17 cellular contexts compared by ENCODE assay signal in the genomic region with DNA sequence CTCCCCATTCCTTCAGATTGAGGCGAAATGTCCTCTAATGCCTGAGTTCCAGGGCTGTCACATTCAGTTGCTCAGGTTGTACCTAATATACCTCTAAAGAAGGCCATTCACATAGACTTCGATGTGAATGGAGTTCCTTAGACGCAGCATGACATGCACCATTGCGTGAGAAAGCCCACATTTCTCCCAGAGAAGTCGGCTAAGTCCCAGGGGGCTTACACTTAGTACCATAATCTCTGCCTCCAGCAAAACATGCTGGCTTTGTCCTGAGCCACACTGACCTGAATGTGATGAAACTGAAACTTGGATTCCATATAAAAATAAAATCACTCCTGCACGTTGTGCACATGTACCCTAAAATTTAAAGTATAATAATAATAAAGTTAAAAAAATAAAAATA.
"Had no signal": no experiment of that assay in that cellular context is flagged by ENCODE, and none has a peak within 500 bp of the region (broad histone marks: within the 10 kb centered on the region; RNA-seq: fewer than 3 reads in every experiment).

No MANE protein-coding gene starts in this region.

- H3K27ac Mint-ChIP-seq: activated CD4-positive, alpha-beta T cell treated with anti-CD3 and anti-CD28 coated beads for 36 hours; activated naive CD4-positive, alpha-beta T cell treated with anti-CD3 and anti-CD28 coated beads, Interleukin-2, amount 50 U/mL, for 24 hours; natural killer cell treated with Interleukin-12 subunit alpha and Interleukin-12 subunit beta and Interleukin-15 and Interleukin-18, amount 100 ng/mL, for 72 hours had no signal

- H3K4me1 ChIP-seq: ascending aorta, esophagus muscularis mucosa, sigmoid colon, suprapubic skin, vagina had no signal

- H3K27me3 ChIP-seq: ascending aorta, esophagus muscularis mucosa, sigmoid colon, transverse colon, vagina had no signal

- H3K27ac ChIP-seq: ascending aorta, esophagus muscularis mucosa, sigmoid colon, suprapubic skin, transverse colon, vagina had no signal

- H3K4me3 ChIP-seq: ascending aorta, esophagus muscularis mucosa, sigmoid colon, suprapubic skin, transverse colon, vagina had no signal

- H3K27me3 Mint-ChIP-seq: activated CD4-positive, alpha-beta T cell treated with anti-CD3 and anti-CD28 coated beads for 36 hours; activated naive CD4-positive, alpha-beta T cell treated with anti-CD3 and anti-CD28 coated beads, Interleukin-2, amount 50 U/mL, for 24 hours had no signal

- H3K4me3 Mint-ChIP-seq: activated CD4-positive, alpha-beta T cell treated with anti-CD3 and anti-CD28 coated beads for 36 hours; activated naive CD4-positive, alpha-beta T cell treated with anti-CD3 and anti-CD28 coated beads, Interleukin-2, amount 50 U/mL, for 24 hours; natural killer cell treated with Interleukin-12 subunit alpha and Interleukin-12 subunit beta and Interleukin-15 and Interleukin-18, amount 100 ng/mL, for 72 hours had no signal

- ATAC-seq: activated CD4-positive, alpha-beta T cell treated with anti-CD3 and anti-CD28 coated beads for 36 hours; natural killer cell treated with Interleukin-12 subunit alpha and Interleukin-12 subunit beta and Interleukin-15 and Interleukin-18, amount 100 ng/mL, for 72 hours; stimulated activated naive CD8-positive, alpha-beta T cell treated with anti-CD3 and anti-CD28 coated beads, Interleukin-15, Interleukin-2, amounts not matched to agents 100 U/mL and 50 U/mL, for 24 hours had no signal

- H3K4me1 Mint-ChIP-seq: activated CD4-positive, alpha-beta T cell treated with anti-CD3 and anti-CD28 coated beads for 36 hours; activated naive CD4-positive, alpha-beta T cell treated with anti-CD3 and anti-CD28 coated beads, Interleukin-2, amount 50 U/mL, for 24 hours had no signal

- H3K36me3 ChIP-seq: ascending aorta, sigmoid colon, transverse colon, vagina had no signal

- H3K9me3 ChIP-seq: ascending aorta, esophagus muscularis mucosa, sigmoid colon, suprapubic skin, transverse colon, vagina had no signal

- DNase-seq: activated CD4-positive, alpha-beta T cell treated with anti-CD3 and anti-CD28 coated beads for 36 hours; activated CD4-positive, alpha-beta T cell treated with anti-CD3 and anti-CD28 coated beads, Interleukin-2, amount 50 U/mL, for 48 hours; activated gamma-delta T cell; cerebellar nuclear complex; cortex of kidney; effector CD8-positive, alpha-beta T cell; sigmoid colon; stimulated activated CD8-positive, alpha-beta memory T cell treated with anti-CD3 and anti-CD28 coated beads, Interleukin-4, amount 100 ng/mL, for 48 hours; stimulated activated naive CD8-positive, alpha-beta T cell treated with anti-CD3 and anti-CD28 coated beads, Interleukin-15, Interleukin-2, amounts not matched to agents 100 U/mL and 50 U/mL, for 24 hours; T-helper 2 cell; transverse colon had no signal

- H3K36me3 Mint-ChIP-seq: natural killer cell treated with Interleukin-12 subunit alpha and Interleukin-12 subunit beta and Interleukin-15 and Interleukin-18, amount 100 ng/mL, for 72 hours had no signal

- H3K9me3 Mint-ChIP-seq: activated naive CD4-positive, alpha-beta T cell treated with anti-CD3 and anti-CD28 coated beads, Interleukin-2, amount 50 U/mL, for 24 hours; natural killer cell treated with Interleukin-12 subunit alpha and Interleukin-12 subunit beta and Interleukin-15 and Interleukin-18, amount 100 ng/mL, for 72 hours had no signal
